ENCODE assay signal across 1 cellular context in the genomic region with DNA sequence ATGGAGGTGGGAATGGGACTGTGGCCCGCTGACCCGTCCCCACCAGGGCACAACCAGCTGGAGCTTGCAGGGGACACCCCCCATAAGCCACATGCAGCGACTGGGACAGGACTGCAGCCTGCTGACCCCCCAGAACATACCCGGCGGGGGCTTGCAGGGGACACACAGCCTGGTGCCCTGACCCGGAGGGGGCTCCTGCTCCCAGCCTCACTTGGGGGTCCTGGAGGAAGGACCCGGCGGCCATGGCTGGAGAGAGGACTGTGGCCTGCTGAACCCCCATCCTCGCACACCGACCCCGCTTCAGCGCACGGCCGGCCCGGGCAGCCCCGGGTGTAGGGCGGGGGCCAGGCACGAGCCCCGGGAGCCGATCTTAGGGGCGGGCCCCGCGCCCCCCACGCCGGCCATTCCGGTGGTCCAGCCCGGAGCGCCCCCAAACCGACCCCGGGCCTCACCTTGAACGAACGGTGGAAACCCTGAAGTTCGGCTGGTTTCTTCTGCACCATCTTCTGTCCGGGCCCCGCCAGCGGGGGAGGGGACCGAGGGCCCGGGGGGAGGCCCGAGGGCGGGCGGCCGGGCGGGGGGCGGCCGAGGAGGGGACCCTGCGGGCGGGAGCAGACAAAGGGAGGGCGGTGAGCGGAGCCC.
TF ChIP-seq lines count a peak whose summit lies in the region.

No MANE protein-coding gene starts in this region.

TF ChIP-seq in GM23338, 12 proteins besides CTCF, POLR2A, EP300 and RAD21 (continued from another document):
- TF ChIP-seq, protein P1, sequence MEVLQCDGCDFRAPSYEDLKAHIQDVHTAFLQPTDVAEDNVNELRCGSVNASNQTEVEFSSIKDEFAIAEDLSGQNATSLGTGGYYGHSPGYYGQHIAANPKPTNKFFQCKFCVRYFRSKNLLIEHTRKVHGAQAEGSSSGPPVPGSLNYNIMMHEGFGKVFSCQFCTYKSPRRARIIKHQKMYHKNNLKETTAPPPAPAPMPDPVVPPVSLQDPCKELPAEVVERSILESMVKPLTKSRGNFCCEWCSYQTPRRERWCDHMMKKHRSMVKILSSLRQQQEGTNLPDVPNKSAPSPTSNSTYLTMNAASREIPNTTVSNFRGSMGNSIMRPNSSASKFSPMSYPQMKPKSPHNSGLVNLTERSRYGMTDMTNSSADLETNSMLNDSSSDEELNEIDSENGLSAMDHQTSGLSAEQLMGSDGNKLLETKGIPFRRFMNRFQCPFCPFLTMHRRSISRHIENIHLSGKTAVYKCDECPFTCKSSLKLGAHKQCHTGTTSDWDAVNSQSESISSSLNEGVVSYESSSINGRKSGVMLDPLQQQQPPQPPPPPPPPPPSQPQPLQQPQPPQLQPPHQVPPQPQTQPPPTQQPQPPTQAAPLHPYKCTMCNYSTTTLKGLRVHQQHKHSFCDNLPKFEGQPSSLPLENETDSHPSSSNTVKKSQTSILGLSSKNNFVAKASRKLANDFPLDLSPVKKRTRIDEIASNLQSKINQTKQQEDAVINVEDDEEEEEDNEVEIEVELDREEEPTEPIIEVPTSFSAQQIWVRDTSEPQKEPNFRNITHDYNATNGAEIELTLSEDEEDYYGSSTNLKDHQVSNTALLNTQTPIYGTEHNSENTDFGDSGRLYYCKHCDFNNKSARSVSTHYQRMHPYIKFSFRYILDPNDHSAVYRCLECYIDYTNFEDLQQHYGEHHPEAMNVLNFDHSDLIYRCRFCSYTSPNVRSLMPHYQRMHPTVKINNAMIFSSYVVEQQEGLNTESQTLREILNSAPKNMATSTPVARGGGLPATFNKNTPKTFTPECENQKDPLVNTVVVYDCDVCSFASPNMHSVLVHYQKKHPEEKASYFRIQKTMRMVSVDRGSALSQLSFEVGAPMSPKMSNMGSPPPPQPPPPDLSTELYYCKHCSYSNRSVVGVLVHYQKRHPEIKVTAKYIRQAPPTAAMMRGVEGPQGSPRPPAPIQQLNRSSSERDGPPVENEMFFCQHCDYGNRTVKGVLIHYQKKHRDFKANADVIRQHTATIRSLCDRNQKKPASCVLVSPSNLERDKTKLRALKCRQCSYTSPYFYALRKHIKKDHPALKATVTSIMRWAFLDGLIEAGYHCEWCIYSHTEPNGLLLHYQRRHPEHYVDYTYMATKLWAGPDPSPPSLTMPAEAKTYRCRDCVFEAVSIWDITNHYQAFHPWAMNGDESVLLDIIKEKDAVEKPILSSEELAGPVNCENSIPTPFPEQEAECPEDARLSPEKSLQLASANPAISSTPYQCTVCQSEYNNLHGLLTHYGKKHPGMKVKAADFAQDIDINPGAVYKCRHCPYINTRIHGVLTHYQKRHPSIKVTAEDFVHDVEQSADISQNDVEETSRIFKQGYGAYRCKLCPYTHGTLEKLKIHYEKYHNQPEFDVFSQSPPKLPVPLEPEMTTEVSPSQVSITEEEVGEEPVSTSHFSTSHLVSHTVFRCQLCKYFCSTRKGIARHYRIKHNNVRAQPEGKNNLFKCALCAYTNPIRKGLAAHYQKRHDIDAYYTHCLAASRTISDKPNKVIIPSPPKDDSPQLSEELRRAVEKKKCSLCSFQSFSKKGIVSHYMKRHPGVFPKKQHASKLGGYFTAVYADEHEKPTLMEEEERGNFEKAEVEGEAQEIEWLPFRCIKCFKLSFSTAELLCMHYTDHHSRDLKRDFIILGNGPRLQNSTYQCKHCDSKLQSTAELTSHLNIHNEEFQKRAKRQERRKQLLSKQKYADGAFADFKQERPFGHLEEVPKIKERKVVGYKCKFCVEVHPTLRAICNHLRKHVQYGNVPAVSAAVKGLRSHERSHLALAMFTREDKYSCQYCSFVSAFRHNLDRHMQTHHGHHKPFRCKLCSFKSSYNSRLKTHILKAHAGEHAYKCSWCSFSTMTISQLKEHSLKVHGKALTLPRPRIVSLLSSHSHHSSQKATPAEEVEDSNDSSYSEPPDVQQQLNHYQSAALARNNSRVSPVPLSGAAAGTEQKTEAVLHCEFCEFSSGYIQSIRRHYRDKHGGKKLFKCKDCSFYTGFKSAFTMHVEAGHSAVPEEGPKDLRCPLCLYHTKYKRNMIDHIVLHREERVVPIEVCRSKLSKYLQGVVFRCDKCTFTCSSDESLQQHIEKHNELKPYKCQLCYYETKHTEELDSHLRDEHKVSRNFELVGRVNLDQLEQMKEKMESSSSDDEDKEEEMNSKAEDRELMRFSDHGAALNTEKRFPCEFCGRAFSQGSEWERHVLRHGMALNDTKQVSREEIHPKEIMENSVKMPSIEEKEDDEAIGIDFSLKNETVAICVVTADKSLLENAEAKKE (CRISPR knock-in tag; IDR thresholded peaks at IDR 0.05) = no peak
- TF ChIP-seq CREB1 (CRISPR knock-in tag; IDR thresholded peaks at IDR 0.05; ENCODE audit: low read depth) (no peak), POLR2AphosphoS5 (IDR thresholded peaks at IDR 0.05; ENCODE audit: low read depth) (no peak), NANOG (IDR thresholded peaks at IDR 0.05; ENCODE audit: borderline replicate concordance) (no peak)
